9 cellular contexts compared by ENCODE assay signal in the genomic region with DNA sequence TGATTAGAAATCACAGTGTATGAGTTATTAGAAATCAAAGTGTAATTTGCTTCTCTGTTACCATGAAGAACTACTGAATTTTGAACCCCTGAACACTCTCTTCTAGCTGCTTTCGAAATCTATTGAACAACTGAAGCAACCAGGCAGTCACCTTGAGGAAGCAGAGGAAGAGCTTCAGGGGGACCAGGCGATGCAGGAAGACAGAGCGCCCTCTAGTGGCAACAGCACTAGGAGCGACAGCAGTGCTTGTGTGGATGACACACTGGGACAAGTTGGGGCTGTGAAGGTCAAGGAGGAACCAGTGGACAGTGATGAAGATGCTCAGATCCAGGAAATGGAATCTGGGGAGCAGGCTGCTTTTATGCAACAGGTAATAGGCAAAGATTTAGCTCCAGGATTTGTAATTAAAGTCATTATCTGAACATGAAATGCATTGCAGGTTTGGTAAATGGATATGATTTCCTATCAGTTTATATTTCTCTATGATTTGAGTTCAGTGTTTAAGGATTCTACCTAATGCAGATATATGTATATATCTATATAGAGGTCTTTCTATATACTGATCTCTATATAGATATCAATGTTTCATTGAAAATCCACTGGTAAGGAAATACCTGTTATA.
DNase-seq lines count a peak whose midpoint lies in the region; ATAC-seq and TF ChIP-seq lines count a peak whose summit lies in the region.
"Had no signal": no experiment of that assay in that cellular context is flagged by ENCODE, and none has a peak within 500 bp of the region (broad histone marks: within the 10 kb centered on the region; RNA-seq: fewer than 3 reads in every experiment).

No MANE protein-coding gene starts in this region.

- H3K4me1 ChIP-seq in HEK293 (ENCODE audit: control insufficient read depth, insufficient read depth, low read length) = no peaks in the 10 kb centered on the region
- no peaks in the 10 kb centered on the region for H3K4me1 ChIP-seq in vagina

- no peaks in the 10 kb centered on the region for H3K9me3 Mint-ChIP-seq in activated naive CD4-positive, alpha-beta T cell treated with anti-CD3 and anti-CD28 coated beads for 36 hours
- H3K9me3 Mint-ChIP-seq: stimulated activated naive CD8-positive, alpha-beta T cell treated with anti-CD3 and anti-CD28 coated beads, Interleukin-15, Interleukin-2, amounts not matched to agents 100 ng/mL and 50 ng/mL, for 24 hours had no signal

- H3K27ac ChIP-seq in HEK293 (ENCODE audit: extremely low read depth, low read depth, low read length) = no peak overlapping the region
- H3K27ac ChIP-seq in vagina = no peak overlapping the region

- H3K4me3 ChIP-seq in HEK293 (ENCODE audit: low read depth, low read length) (no peak overlapping the region), MG63 (no peak overlapping the region), vagina (no peak overlapping the region)

- DNase-seq in MG63 (peak; percentile 56), SK-N-DZ (ENCODE audit: low spot score) (peak; percentile 76), Right ventricle myocardium inferior (ENCODE audit: missing footprints) (peak; percentile 72), posterior vena cava (ENCODE audit: low spot score) (peak; percentile 91), vagina (ENCODE audit: extremely low spot score in 2 of 2) (no peak)
- DNase-seq in activated naive CD4-positive, alpha-beta T cell treated with anti-CD3 and anti-CD28 coated beads for 36 hours = peak; percentile 75

- H3K27me3 ChIP-seq in MG63 (no peaks in the 10 kb centered on the region), vagina (no peaks in the 10 kb centered on the region)

- CTCF ChIA-PET in HEK293 (lab: Yijun Ruan, JAX) = interaction anchor here (0.5 to 3.7 kb wide), 39 partner anchors 9 to 1755 kb away, joined by 3 to 27 read pairs (median 5); no protein-coding TSS in a partner anchor
- CTCF ChIA-PET in activated naive CD4-positive, alpha-beta T cell treated with anti-CD3 and anti-CD28 coated beads for 36 hours (lab: Charles Lee) = interaction anchor here (0.5 to 1.7 kb wide), 9 partner anchors 9 to 314 kb away, joined by 3 to 9 read pairs (median 4); no protein-coding TSS in a partner anchor

- peak; percentile 86 for ATAC-seq in Right ventricle myocardium inferior

- no peak overlapping the region for H3K4me3 Mint-ChIP-seq in activated naive CD4-positive, alpha-beta T cell treated with anti-CD3 and anti-CD28 coated beads for 36 hours
- H3K4me3 Mint-ChIP-seq: stimulated activated naive CD8-positive, alpha-beta T cell treated with anti-CD3 and anti-CD28 coated beads, Interleukin-15, Interleukin-2, amounts not matched to agents 100 ng/mL and 50 ng/mL, for 24 hours had no signal

- H3K27ac Mint-ChIP-seq in activated naive CD4-positive, alpha-beta T cell treated with anti-CD3 and anti-CD28 coated beads for 36 hours = no peak overlapping the region
- H3K27ac Mint-ChIP-seq: stimulated activated naive CD8-positive, alpha-beta T cell treated with anti-CD3 and anti-CD28 coated beads, Interleukin-15, Interleukin-2, amounts not matched to agents 100 ng/mL and 50 ng/mL, for 24 hours had no signal

- no peaks in the 10 kb centered on the region for H3K9me3 ChIP-seq in HEK293 (ENCODE audit: control insufficient read depth, insufficient read depth, low read depth, low read length)
- no peaks in the 10 kb centered on the region for H3K9me3 ChIP-seq in MG63
- H3K9me3 ChIP-seq in vagina = no peaks in the 10 kb centered on the region

- POLR2A ChIA-PET in HEK293 (lab: Yijun Ruan, JAX) = no interaction called here

- no peaks in the 10 kb centered on the region for H3K4me1 Mint-ChIP-seq in activated naive CD4-positive, alpha-beta T cell treated with anti-CD3 and anti-CD28 coated beads for 36 hours (ENCODE audit: low read depth)

- no peak for TF ChIP-seq POLR2A in vagina (IDR thresholded peaks at IDR 0.05)

- H3K36me3 ChIP-seq in HEK293 (ENCODE audit: control insufficient read depth in 2 of 2, insufficient read depth in 1 of 2, low read length in 2 of 2) (no peaks in the 10 kb centered on the region), MG63 (no peaks in the 10 kb centered on the region), vagina (no peaks in the 10 kb centered on the region)

- intact Hi-C loops in activated naive CD4-positive, alpha-beta T cell treated with anti-CD3 and anti-CD28 coated beads for 36 hours (cut with micrococcal nuclease) = loop anchor here (1.0 to 5.0 kb wide), 3 partner anchors 76 to 984 kb away; no protein-coding TSS in a partner anchor
- intact Hi-C loops in Right ventricle myocardium inferior (cut with DNase I) = loop anchor here (1.0 to 10.0 kb wide), 3 partner anchors 75 to 471 kb away; no protein-coding TSS in a partner anchor
- intact Hi-C loops in posterior vena cava (cut with DNase I) = loop anchor here in 1 of 2 donors (10.0 kb wide), 1 partner anchor 311 kb away; no protein-coding TSS in a partner anchor
- intact Hi-C loops in vagina (cut with DNase I) = no loop called here

- H3K27me3 Mint-ChIP-seq in activated naive CD4-positive, alpha-beta T cell treated with anti-CD3 and anti-CD28 coated beads for 36 hours (ENCODE audit: low read depth) = peaks cover 2% of the 10 kb centered on the region
- H3K27me3 Mint-ChIP-seq: stimulated activated naive CD8-positive, alpha-beta T cell treated with anti-CD3 and anti-CD28 coated beads, Interleukin-15, Interleukin-2, amounts not matched to agents 100 ng/mL and 50 ng/mL, for 24 hours had no signal

- TF ChIP-seq CTCF in GM12873 (IDR thresholded peaks at IDR 0.05; ENCODE audit: insufficient read depth, low read depth, low read length, missing control alignments) = peak; percentile 99
- peak; percentile 43 for TF ChIP-seq CTCF in HEK293 (tag by site-specific recombination; IDR thresholded peaks at IDR 0.05)
- TF ChIP-seq CTCF in vagina (IDR thresholded peaks at IDR 0.05) = peak; percentile 41 to 74 (median 67)

- no peaks in the 10 kb centered on the region for H3K36me3 Mint-ChIP-seq in activated naive CD4-positive, alpha-beta T cell treated with anti-CD3 and anti-CD28 coated beads for 36 hours (ENCODE audit: low read depth)

TF ChIP-seq in HEK293, 187 proteins besides CTCF, POLR2A, EP300 and RAD21:
- TF ChIP-seq ZNF837 (tag by site-specific recombination; IDR thresholded peaks at IDR 0.05) (no peak), ZFP69B (tag by site-specific recombination; IDR thresholded peaks at IDR 0.05) (no peak), ZNF654 (tag by site-specific recombination; IDR thresholded peaks at IDR 0.05; ENCODE audit: low read depth) (peak; percentile 60), SCRT2 (tag by site-specific recombination; IDR thresholded peaks at IDR 0.05) (peak; percentile 46)
- TF ChIP-seq, protein P1, sequence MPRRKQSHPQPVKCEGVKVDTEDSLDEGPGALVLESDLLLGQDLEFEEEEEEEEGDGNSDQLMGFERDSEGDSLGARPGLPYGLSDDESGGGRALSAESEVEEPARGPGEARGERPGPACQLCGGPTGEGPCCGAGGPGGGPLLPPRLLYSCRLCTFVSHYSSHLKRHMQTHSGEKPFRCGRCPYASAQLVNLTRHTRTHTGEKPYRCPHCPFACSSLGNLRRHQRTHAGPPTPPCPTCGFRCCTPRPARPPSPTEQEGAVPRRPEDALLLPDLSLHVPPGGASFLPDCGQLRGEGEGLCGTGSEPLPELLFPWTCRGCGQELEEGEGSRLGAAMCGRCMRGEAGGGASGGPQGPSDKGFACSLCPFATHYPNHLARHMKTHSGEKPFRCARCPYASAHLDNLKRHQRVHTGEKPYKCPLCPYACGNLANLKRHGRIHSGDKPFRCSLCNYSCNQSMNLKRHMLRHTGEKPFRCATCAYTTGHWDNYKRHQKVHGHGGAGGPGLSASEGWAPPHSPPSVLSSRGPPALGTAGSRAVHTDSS (tag by site-specific recombination; IDR thresholded peaks at IDR 0.05) = peak; percentile 72

Comparison
In these comparisons a context has a peak if more than half of its experiments do, and no peak if none do; other contexts are left out.
1. CTCF ChIP-seq: peak in every context shown above with its lines; median percentile 99 in GM12873; 67 in vagina; 43 in HEK293.
2. DNase-seq: peak in MG63 (single experiment), SK-N-DZ (single experiment), activated naive CD4-positive, alpha-beta T cell treated with anti-CD3 and anti-CD28 coated beads for 36 hours (single experiment), Right ventricle myocardium inferior (single experiment) and posterior vena cava (single experiment); none in vagina (0 of 2).